Comparison of ENCODE assay signal across 8 cellular contexts in the genomic region with DNA sequence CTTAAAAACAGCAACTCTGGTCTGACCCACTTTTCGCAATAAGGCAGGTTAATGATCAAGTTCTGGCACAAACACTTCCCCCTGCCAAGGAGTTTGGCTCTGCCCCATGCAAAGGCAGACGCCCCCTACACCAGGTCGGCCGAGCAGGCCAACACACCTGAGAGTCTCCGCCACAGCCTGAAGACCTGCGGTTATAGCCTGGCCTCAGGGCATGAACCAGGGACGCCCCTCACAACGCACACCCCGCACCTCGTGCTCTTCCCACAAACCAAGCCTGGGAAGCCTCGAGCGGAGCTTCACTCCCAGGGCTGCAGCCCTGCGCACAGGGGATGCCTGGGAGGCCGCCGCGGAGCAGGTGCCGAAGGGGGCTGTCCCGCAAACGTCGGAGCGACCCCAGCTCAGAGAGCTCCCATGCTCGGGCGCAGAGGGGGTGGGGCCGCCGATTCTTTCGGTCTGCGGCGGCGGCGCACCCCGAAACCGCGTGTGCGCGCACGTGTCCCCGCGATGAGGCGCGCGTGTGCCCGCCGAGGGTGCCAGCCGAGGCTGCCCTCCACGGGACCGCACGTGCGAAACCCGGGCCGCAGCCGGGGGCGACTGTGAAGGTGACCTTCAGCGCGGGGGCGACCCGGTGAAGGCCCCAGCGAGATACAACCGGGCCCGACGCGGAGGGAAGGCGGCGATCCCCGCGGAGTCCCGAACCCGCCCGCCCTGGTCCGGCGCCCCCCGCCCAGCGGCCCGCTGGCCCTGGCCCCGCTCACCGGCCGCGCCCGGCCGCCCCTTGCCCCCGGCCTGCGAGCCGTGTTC. TPM values are rescaled to one million over a fixed set of nuclear protein-coding genes. Genes with fewer than 3 reads are reported as not detected.
DNase-seq lines count a peak whose midpoint lies in the region; ATAC-seq and TF ChIP-seq lines count a peak whose summit lies in the region.

No MANE protein-coding gene starts in this region.

- no peak for TF ChIP-seq CTCF in Peyer's patch (IDR thresholded peaks at IDR 0.05)
- TF ChIP-seq CTCF in breast epithelium (IDR thresholded peaks at IDR 0.05): no peak
- TF ChIP-seq CTCF in liver (IDR thresholded peaks at IDR 0.05; ENCODE audit: low read depth, low read length, missing input control): no peak

- H3K9me3 ChIP-seq in Peyer's patch (no peaks in the 10 kb centered on the region), breast epithelium (no peaks in the 10 kb centered on the region), liver (ENCODE audit: control insufficient read depth in 4 of 4, low read length in 3 of 4) (no peaks in the 10 kb centered on the region)

- peak in 1 of 3 donors; percentile 71 for DNase-seq in Peyer's patch
- no peak for DNase-seq in breast epithelium (ENCODE audit: low spot score in 2 of 2)
- no peak for DNase-seq in stimulated activated naive B cell treated with anti-CD40 and anti-IgM and Interleukin-4, amounts not matched to agents 10 μg/mL and 1 μg/mL and 100 μg/mL, for 72 hours
- DNase-seq in C1 segment of cervical spinal cord (lab: John Stamatoyannopoulos, UW): no peak
- no peak for DNase-seq in mesenteric fat pad (ENCODE audit: low spot score)

- peaks cover 37 to 48% of the 10 kb centered on the region in 2 donors for H3K4me1 Mint-ChIP-seq in stimulated activated naive B cell treated with anti-CD40 and anti-IgM and Interleukin-4, amounts not matched to agents 10 μg/mL and 1 μg/mL and 100 μg/mL, for 72 hours

- ATAC-seq in GM18861 (IDR thresholded peaks at IDR 0.05; ENCODE audit: unreplicated experiment) (peak; percentile 8), HG02678 (IDR thresholded peaks at IDR 0.05; ENCODE audit: unreplicated experiment) (peak; percentile 26)
- peak; percentile 15 to 28 for ATAC-seq in stimulated activated naive B cell treated with anti-CD40 and anti-IgM and Interleukin-4, amounts not matched to agents 10 μg/mL and 1 μg/mL and 100 μg/mL, for 72 hours (replicated peaks)

- H3K4me3 ChIP-seq in Peyer's patch (peak overlapping the region; percentile 58 to 96 (median 84)), breast epithelium (peak overlapping the region; percentile 88 to 99 (median 90)), liver (ENCODE audit: low read depth in 1 of 3, low read length in 3 of 3) (peak overlapping the region; percentile 83 to 98 (median 94))

- H3K27me3 ChIP-seq in Peyer's patch: no peaks in the 10 kb centered on the region
- H3K27me3 ChIP-seq in breast epithelium: no peaks in the 10 kb centered on the region
- no peaks in the 10 kb centered on the region for H3K27me3 ChIP-seq in liver (ENCODE audit: control insufficient read depth in 4 of 4, insufficient read depth in 4 of 4, low read length in 3 of 4)

- peaks cover 7 to 8% of the 10 kb centered on the region in 2 donors for H3K36me3 Mint-ChIP-seq in stimulated activated naive B cell treated with anti-CD40 and anti-IgM and Interleukin-4, amounts not matched to agents 10 μg/mL and 1 μg/mL and 100 μg/mL, for 72 hours

- TF ChIP-seq POLR2A in Peyer's patch (IDR thresholded peaks at IDR 0.05): peak in 1 of 2 donors; percentile 25
- TF ChIP-seq POLR2A in breast epithelium (IDR thresholded peaks at IDR 0.05): no peak

- peak in 1 of 2 donors; percentile 44 for TF ChIP-seq RAD21 in liver (IDR thresholded peaks at IDR 0.05)

- WGBS in liver: under 1% methylated on average over 82 of the region's 82 CpGs

- H3K4me3 Mint-ChIP-seq in stimulated activated naive B cell treated with anti-CD40 and anti-IgM and Interleukin-4, amounts not matched to agents 10 μg/mL and 1 μg/mL and 100 μg/mL, for 72 hours: peak overlapping the region; percentile 93 to 94

- intact Hi-C loops in breast epithelium (cut with DNase I; ENCODE audit: low total_unique reads): no loop called here

- no peaks in the 10 kb centered on the region for H3K9me3 Mint-ChIP-seq in stimulated activated naive B cell treated with anti-CD40 and anti-IgM and Interleukin-4, amounts not matched to agents 10 μg/mL and 1 μg/mL and 100 μg/mL, for 72 hours

- no peaks in the 10 kb centered on the region for H3K27me3 Mint-ChIP-seq in stimulated activated naive B cell treated with anti-CD40 and anti-IgM and Interleukin-4, amounts not matched to agents 10 μg/mL and 1 μg/mL and 100 μg/mL, for 72 hours

- H3K4me1 ChIP-seq in Peyer's patch (peaks cover 0 to 51% (median 22%) of the 10 kb centered on the region in 4 donors), breast epithelium (peaks cover 20 to 34% of the 10 kb centered on the region in 2 donors), liver (ENCODE audit: control insufficient read depth in 4 of 4, insufficient read depth in 4 of 4, low read length in 3 of 4) (peaks cover 13 to 56% (median 43%) of the 10 kb centered on the region in 4 donors)

- H3K27ac ChIP-seq in Peyer's patch (peak overlapping the region; percentile 70 to 96 (median 78)), breast epithelium (peak overlapping the region; percentile 91 to 93), liver (ENCODE audit: low read depth in 1 of 2, low read length in 2 of 2) (peak overlapping the region; percentile 75 to 91)

- no peaks in the 10 kb centered on the region for H3K36me3 ChIP-seq in Peyer's patch
- H3K36me3 ChIP-seq in breast epithelium: no peaks in the 10 kb centered on the region
- H3K36me3 ChIP-seq in liver (ENCODE audit: control insufficient read depth in 4 of 4, insufficient read depth in 3 of 4, low read depth in 1 of 4, low read length in 3 of 4): no peaks in the 10 kb centered on the region

- H3K27ac Mint-ChIP-seq in stimulated activated naive B cell treated with anti-CD40 and anti-IgM and Interleukin-4, amounts not matched to agents 10 μg/mL and 1 μg/mL and 100 μg/mL, for 72 hours: peak overlapping the region; percentile 84

- peak overlapping the region; percentile 16 to 66 for H3K9ac ChIP-seq in liver (ENCODE audit: low read depth in 1 of 2, low read length in 2 of 2)

TF ChIP-seq in liver, 16 proteins besides CTCF, POLR2A, EP300 and RAD21 (continues in another document):
- peak; percentile 78 to 81 for TF ChIP-seq HNF4A (conservative IDR thresholded peaks at IDR 0.05)
- TF ChIP-seq, protein P1, sequence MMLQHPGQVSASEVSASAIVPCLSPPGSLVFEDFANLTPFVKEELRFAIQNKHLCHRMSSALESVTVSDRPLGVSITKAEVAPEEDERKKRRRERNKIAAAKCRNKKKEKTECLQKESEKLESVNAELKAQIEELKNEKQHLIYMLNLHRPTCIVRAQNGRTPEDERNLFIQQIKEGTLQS (IDR thresholded peaks at IDR 0.05): no peak
- TF ChIP-seq, protein P2, sequence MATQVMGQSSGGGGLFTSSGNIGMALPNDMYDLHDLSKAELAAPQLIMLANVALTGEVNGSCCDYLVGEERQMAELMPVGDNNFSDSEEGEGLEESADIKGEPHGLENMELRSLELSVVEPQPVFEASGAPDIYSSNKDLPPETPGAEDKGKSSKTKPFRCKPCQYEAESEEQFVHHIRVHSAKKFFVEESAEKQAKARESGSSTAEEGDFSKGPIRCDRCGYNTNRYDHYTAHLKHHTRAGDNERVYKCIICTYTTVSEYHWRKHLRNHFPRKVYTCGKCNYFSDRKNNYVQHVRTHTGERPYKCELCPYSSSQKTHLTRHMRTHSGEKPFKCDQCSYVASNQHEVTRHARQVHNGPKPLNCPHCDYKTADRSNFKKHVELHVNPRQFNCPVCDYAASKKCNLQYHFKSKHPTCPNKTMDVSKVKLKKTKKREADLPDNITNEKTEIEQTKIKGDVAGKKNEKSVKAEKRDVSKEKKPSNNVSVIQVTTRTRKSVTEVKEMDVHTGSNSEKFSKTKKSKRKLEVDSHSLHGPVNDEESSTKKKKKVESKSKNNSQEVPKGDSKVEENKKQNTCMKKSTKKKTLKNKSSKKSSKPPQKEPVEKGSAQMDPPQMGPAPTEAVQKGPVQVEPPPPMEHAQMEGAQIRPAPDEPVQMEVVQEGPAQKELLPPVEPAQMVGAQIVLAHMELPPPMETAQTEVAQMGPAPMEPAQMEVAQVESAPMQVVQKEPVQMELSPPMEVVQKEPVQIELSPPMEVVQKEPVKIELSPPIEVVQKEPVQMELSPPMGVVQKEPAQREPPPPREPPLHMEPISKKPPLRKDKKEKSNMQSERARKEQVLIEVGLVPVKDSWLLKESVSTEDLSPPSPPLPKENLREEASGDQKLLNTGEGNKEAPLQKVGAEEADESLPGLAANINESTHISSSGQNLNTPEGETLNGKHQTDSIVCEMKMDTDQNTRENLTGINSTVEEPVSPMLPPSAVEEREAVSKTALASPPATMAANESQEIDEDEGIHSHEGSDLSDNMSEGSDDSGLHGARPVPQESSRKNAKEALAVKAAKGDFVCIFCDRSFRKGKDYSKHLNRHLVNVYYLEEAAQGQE (IDR thresholded peaks at IDR 0.05): peak; percentile 54
- peak; percentile 93 for TF ChIP-seq SP1 (IDR thresholded peaks at IDR 0.05)
- peak; percentile 53 for TF ChIP-seq YY1 (IDR thresholded peaks at IDR 0.05)
- TF ChIP-seq RXRA (IDR thresholded peaks at IDR 0.05): peak; percentile 89 to 94
- TF ChIP-seq FOXA1 (IDR thresholded peaks at IDR 0.05): no peak
- TF ChIP-seq EGR1 (IDR thresholded peaks at IDR 0.05; ENCODE audit: low read depth in 2 of 2): no peak
- peak; percentile 44 for TF ChIP-seq HNF4G (IDR thresholded peaks at IDR 0.05)
- TF ChIP-seq, protein P3, sequence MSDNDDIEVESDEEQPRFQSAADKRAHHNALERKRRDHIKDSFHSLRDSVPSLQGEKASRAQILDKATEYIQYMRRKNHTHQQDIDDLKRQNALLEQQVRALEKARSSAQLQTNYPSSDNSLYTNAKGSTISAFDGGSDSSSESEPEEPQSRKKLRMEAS (IDR thresholded peaks at IDR 0.05): peak; percentile 74
- TF ChIP-seq TAF1 (conservative IDR thresholded peaks at IDR 0.05): peak; percentile 77
- TF ChIP-seq FOXA2 (IDR thresholded peaks at IDR 0.05): no peak

RNA-seq across cellular contexts. Expression of a gene that starts 0.6 kb away (rescaled TPM):
- total RNA-seq in Peyer's patch (100 to 1,000 TPM; 127 to 323 (median 225) TPM), breast epithelium (10 to 100 TPM; 37.6 to 77.7 (median 50.6) TPM), liver (100 to 1,000 TPM in 1 of 2 donors, 10 to 100 TPM in 1; 73.0 to 224 TPM), mesenteric fat pad (149 TPM)
- polyA plus RNA-seq in liver: 100 to 1,000 TPM in 1 of 2 donors, 10 to 100 TPM in 1; 40.2 to 130 TPM

RNA-seq across cellular contexts. Expression of a gene that starts 38.4 kb away (rescaled TPM):
- total RNA-seq in Peyer's patch (1 to 10 TPM in 2 of 4 donors, not detected in 2; 1.5 to 1.6 TPM), breast epithelium (under 1 TPM in 1 of 3 donors, not detected in 2; 0.33 TPM), liver (not detected), mesenteric fat pad (0.16 TPM)
- polyA plus RNA-seq in liver: not detected
